ENCODE assay signal across 1 cellular context in genomic region chr12:554001-554285, GRCh38.
TF ChIP-seq lines count a peak whose summit lies in the region.

No MANE protein-coding gene starts in this region.

TF ChIP-seq in GM23338, 12 proteins besides CTCF, POLR2A, EP300 and RAD21 (continued from another document):
- no peak for TF ChIP-seq ZNF462 (CRISPR knock-in tag; IDR thresholded peaks at IDR 0.05)
- TF ChIP-seq ZNF331 (CRISPR knock-in tag; IDR thresholded peaks at IDR 0.05; ENCODE audit: low read depth), result no peak
- TF ChIP-seq JUNB (IDR thresholded peaks at IDR 0.05; ENCODE audit: unreplicated experiment), result no peak
- TF ChIP-seq ETS1 (IDR thresholded peaks at IDR 0.05), result no peak
- no peak for TF ChIP-seq POLR2AphosphoS5 (IDR thresholded peaks at IDR 0.05; ENCODE audit: low read depth)
- no peak for TF ChIP-seq CREB1 (CRISPR knock-in tag; IDR thresholded peaks at IDR 0.05; ENCODE audit: low read depth)
- TF ChIP-seq EZH2 (IDR thresholded peaks at IDR 0.05; ENCODE audit: low read depth, unreplicated experiment), result no peak
- TF ChIP-seq REST (IDR thresholded peaks at IDR 0.05; ENCODE audit: unreplicated experiment), result no peak
- TF ChIP-seq ZNF114 (CRISPR knock-in tag; IDR thresholded peaks at IDR 0.05), result no peak
- no peak for TF ChIP-seq NANOG (IDR thresholded peaks at IDR 0.05; ENCODE audit: borderline replicate concordance)
TF ChIP-seq in GM23338: peak in this region for 0.
